8 cellular contexts compared by ENCODE assay signal in the genomic region with DNA sequence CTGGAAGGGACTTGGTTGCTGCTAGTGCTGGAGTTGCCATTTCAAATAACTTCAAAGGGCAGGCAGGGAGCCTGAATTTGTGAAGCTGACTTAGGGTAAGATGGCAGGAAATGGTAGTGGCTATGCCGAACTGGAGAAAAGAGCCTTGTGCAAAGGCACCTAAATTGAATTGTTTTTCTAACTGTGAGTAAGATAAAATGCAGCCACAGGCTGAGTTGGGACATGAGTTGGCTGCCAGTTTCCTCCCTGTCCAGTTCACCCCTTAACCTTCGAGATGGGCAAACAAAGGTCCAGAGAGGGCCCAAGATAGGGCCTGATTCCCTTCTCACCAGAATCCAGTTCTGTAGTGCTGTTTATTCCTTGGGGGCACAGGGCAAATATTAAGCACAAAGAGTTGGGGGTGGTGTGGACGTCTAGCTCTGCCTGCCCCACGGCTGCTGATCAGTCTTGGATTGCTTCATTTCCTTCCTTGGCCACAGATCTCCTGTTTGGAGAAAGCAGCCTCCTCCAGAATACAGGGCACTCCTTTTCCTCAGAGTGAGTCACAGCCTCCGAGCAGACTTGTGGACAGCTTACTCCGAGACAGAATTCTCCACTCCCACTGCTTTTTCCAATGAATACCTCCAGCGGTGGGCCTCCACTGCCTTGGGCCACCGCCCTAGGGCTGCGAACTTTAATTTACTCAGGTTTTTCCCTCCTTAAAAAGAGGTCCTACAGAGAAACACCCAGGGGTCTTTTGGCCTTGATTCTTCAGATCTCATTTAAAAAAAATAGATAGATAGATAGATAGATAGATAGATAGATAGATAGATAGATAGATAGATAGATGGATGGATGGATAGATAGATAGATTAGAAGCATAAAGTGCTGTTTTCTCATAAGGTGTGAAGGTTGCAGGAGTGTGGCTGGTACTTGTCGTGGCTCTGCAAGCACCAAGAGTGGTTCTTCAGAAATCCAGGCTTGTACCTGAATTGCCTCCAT. TPM values are rescaled to one million over a fixed set of nuclear protein-coding genes. Genes with fewer than 3 reads are reported as not detected.
DNase-seq lines count a peak whose midpoint lies in the region; FAIRE-seq and TF ChIP-seq lines count a peak whose summit lies in the region.

No MANE protein-coding gene starts in this region.

- peak overlapping the region; percentile 97 for H4K8ac ChIP-seq in mesenchymal stem cell (ENCODE audit: low read length)

- H3K4me1 ChIP-seq in mesenchymal stem cell (ENCODE audit: control insufficient read depth, insufficient read depth, low read depth, low read length) = peaks cover 34% of the 10 kb centered on the region

- H3K9ac ChIP-seq in mesenchymal stem cell (ENCODE audit: low read length) = peak overlapping the region; percentile 75

- FAIRE-seq in urothelium cell line (lab: Jason Lieb, UNC) = no peak

- peak overlapping the region; percentile 99 for H2AK5ac ChIP-seq in mesenchymal stem cell (ENCODE audit: low read length, severe bottlenecking)

- H3K36me3 ChIP-seq in mesenchymal stem cell (ENCODE audit: control insufficient read depth in 1 of 2, insufficient read depth in 2 of 2, low read depth in 1 of 2, low read length in 2 of 2) = no peaks in the 10 kb centered on the region

- peaks cover 82% of the 10 kb centered on the region for H3K4me1 Mint-ChIP-seq in chondrocyte (ENCODE audit: low read depth)

- H2BK120ac ChIP-seq in mesenchymal stem cell (ENCODE audit: low read depth, low read length) = peak overlapping the region; percentile 90

- DNase-seq in EH (ENCODE audit: low read depth) = peak; percentile 96
- DNase-seq in OCI-M1 (lab: John Stamatoyannopoulos, UW) = peak; percentile 54
- DNase-seq in chondrocyte (ENCODE audit: low spot score) = no peak
- peak; percentile 97 for DNase-seq in mesenchymal stem cell
- peak; percentile 90 for DNase-seq in urothelium cell line (ENCODE audit: low spot score)
- DNase-seq in SHP77 (lab: John Stamatoyannopoulos, UW) = no peak
- no peak for DNase-seq in NCI-H2227 treated with DMSO at 0.1 percent for 48 hours (lab: John Stamatoyannopoulos, UW)
- DNase-seq in activated CD4-positive, alpha-beta T cell treated with anti-CD3 and anti-CD28 coated beads, Interleukin-2, amount 50 U/mL, for 4 hours = no peak

- no peak for TF ChIP-seq CTCF in chondrocyte (IDR thresholded peaks at IDR 0.05)

- no peak overlapping the region for H2AFZ ChIP-seq in mesenchymal stem cell (ENCODE audit: low read depth, low read length)

- H3K4me3 Mint-ChIP-seq in chondrocyte (ENCODE audit: unreplicated experiment) = peak overlapping the region; percentile 34

- peak overlapping the region; percentile 97 to 99 for H3K4ac ChIP-seq in mesenchymal stem cell (ENCODE audit: low read depth in 1 of 2, low read length in 2 of 2)

- peak overlapping the region; percentile 92 to 98 for H3K18ac ChIP-seq in mesenchymal stem cell (ENCODE audit: low read depth in 1 of 2, low read length in 2 of 2)

- H2BK5ac ChIP-seq in mesenchymal stem cell (ENCODE audit: low read depth, low read length, poor library complexity, severe bottlenecking) = peak overlapping the region; percentile 92

- peak overlapping the region; percentile 98 for H3K27ac ChIP-seq in mesenchymal stem cell (ENCODE audit: low read length, poor library complexity, severe bottlenecking)

- H3K9me3 ChIP-seq in mesenchymal stem cell (ENCODE audit: control insufficient read depth, low read length) = no peaks in the 10 kb centered on the region

- peak overlapping the region in 1 of 2 experiments; percentile 67 for H3K4me3 ChIP-seq in mesenchymal stem cell (ENCODE audit: insufficient read depth in 1 of 2, low read depth in 1 of 2, low read length in 2 of 2)

- H3K79me1 ChIP-seq in mesenchymal stem cell (replicated peaks; ENCODE audit: low read length, poor library complexity, severe bottlenecking) = peaks cover 3% of the 10 kb centered on the region

- 8% methylated on average over 10 of the region's 10 CpGs for WGBS in mesenchymal stem cell

- H3K27me3 ChIP-seq in mesenchymal stem cell (ENCODE audit: control insufficient read depth in 1 of 2, insufficient read depth in 1 of 2, low read length in 2 of 2) = no peaks in the 10 kb centered on the region

- no peaks in the 10 kb centered on the region for H3K36me3 Mint-ChIP-seq in chondrocyte (ENCODE audit: low read depth)

- H3K27me3 Mint-ChIP-seq in chondrocyte (ENCODE audit: low read depth) = no peaks in the 10 kb centered on the region

- peak overlapping the region; percentile 89 for H2BK15ac ChIP-seq in mesenchymal stem cell (ENCODE audit: low read depth, poor library complexity, severe bottlenecking)

- H3K23ac ChIP-seq in mesenchymal stem cell (ENCODE audit: low read length in 2 of 2) = no peak overlapping the region

- H3K4me2 ChIP-seq in mesenchymal stem cell (ENCODE audit: low read length, poor library complexity, severe bottlenecking) = peak overlapping the region; percentile 38

- H3K9me3 Mint-ChIP-seq in chondrocyte (ENCODE audit: low read depth) = no peaks in the 10 kb centered on the region

- H4K91ac ChIP-seq in mesenchymal stem cell (ENCODE audit: low read length) = peak overlapping the region; percentile 99

- peak overlapping the region in 1 of 2 experiments; percentile 73 for H3K14ac ChIP-seq in mesenchymal stem cell (ENCODE audit: low read length in 2 of 2)

- peak overlapping the region; percentile 99 to 100 for H2BK12ac ChIP-seq in mesenchymal stem cell (ENCODE audit: low read length in 2 of 2)

- peak overlapping the region; percentile 94 for H3K27ac Mint-ChIP-seq in chondrocyte (ENCODE audit: unreplicated experiment)

RNA-seq across cellular contexts. Expression of a gene that starts 18.4 kb away (rescaled TPM):
- total RNA-seq in chondrocyte = 62.2 to 94.5 TPM (median 63.0 TPM) in 3 replicates
- 115 TPM for polyA plus RNA-seq in mesenchymal stem cell (2013, experiment 1 of 2)
- polyA plus RNA-seq in mesenchymal stem cell (2013, experiment 2 of 2) = 115 TPM

RNA-seq across cellular contexts. Expression of a gene that starts 42.9 kb away (rescaled TPM):
- total RNA-seq in chondrocyte = 16.9 to 22.7 TPM (median 22.4 TPM) in 3 replicates
- 25.0 TPM for polyA plus RNA-seq in mesenchymal stem cell (2013, experiment 1 of 2)
- 24.5 TPM for polyA plus RNA-seq in mesenchymal stem cell (2013, experiment 2 of 2)

Comparison
In these comparisons a context has a peak if more than half of its experiments do, and no peak if none do; other contexts are left out.
1. DNase-seq: peak in EH (single experiment), OCI-M1 (single experiment), mesenchymal stem cell (single experiment) and urothelium cell line (single experiment); none in chondrocyte (single experiment), SHP77 (0 of 2), NCI-H2227 treated with DMSO at 0.1 percent for 48 hours (single experiment) and activated CD4-positive, alpha-beta T cell treated with anti-CD3 and anti-CD28 coated beads, Interleukin-2, amount 50 U/mL, for 4 hours (0 of 2).